ENCODE assay signal across 8 cellular contexts in genomic region chr2:150133623-150134022, GRCh38.
A peak's percentile ranks its signal among the peaks of the same experiment; 100 is the strongest.
DNase-seq lines count a peak whose midpoint lies in the region; ATAC-seq and TF ChIP-seq lines count a peak whose summit lies in the region.

No MANE protein-coding gene starts in this region.

- DNase-seq in GM13977 (ENCODE audit: low spot score) (peak; percentile 31), Kasumi-1 (lab: John Stamatoyannopoulos, UW) (peak; percentile 25 to 27), dermis blood vessel endothelial cell (peak; percentile 99), WERI-Rb-1 (no peak)
- no peak for DNase-seq in activated effector memory CD4-positive, alpha-beta T cell treated with Interleukin-2 at 50 U/mL for 16 hours
- DNase-seq in stimulated activated naive CD4-positive, alpha-beta T cell treated with Interleukin-2 at 50 U/mL for 16 hours (lab: John Stamatoyannopoulos, UW) = no peak
- no peak for DNase-seq in activated T-cell treated with anti-CD3 and anti-CD28 coated beads, Interleukin-2, amount 50 U/mL, for 48 hours

- H3K27me3 ChIP-seq in WERI-Rb-1 (ENCODE audit: insufficient read depth, low read depth, severe bottlenecking) = no peaks in the 10 kb centered on the region

- H3K27ac ChIP-seq in WERI-Rb-1 = no peak overlapping the region

- TF ChIP-seq CTCF in GM13977 (IDR thresholded peaks at IDR 0.05; ENCODE audit: extremely low read depth, insufficient read depth, missing control alignments) (no peak), WERI-Rb-1 (IDR thresholded peaks at IDR 0.05; ENCODE audit: low read depth, low read length) (no peak)

- in situ Hi-C loops in GM13977 (cut with MboI; ENCODE audit: low pct_unique_long_range_greater_than_20kb, low sequenced_read_pairs, unreplicated experiment) = no loop called here

- no peaks in the 10 kb centered on the region for H3K36me3 ChIP-seq in WERI-Rb-1

- ATAC-seq in GM21825 (IDR thresholded peaks at IDR 0.05; ENCODE audit: unreplicated experiment) = peak; percentile 90

- no peaks in the 10 kb centered on the region for H3K9me3 ChIP-seq in WERI-Rb-1 (ENCODE audit: severe bottlenecking)

- H3K4me3 ChIP-seq in WERI-Rb-1 (ENCODE audit: low read depth, low read length) = no peak overlapping the region

Comparison
In these comparisons a context has a peak if more than half of its experiments do, and no peak if none do; other contexts are left out.
1. DNase-seq: peak in GM13977 (single experiment), Kasumi-1 (2 of 2) and dermis blood vessel endothelial cell (single experiment); none in activated effector memory CD4-positive, alpha-beta T cell treated with Interleukin-2 at 50 U/mL for 16 hours (single experiment), stimulated activated naive CD4-positive, alpha-beta T cell treated with Interleukin-2 at 50 U/mL for 16 hours (single experiment), activated T-cell treated with anti-CD3 and anti-CD28 coated beads, Interleukin-2, amount 50 U/mL, for 48 hours (0 of 2) and WERI-Rb-1 (single experiment).